ENCODE assay signal across 8 cellular contexts in the genomic region with DNA sequence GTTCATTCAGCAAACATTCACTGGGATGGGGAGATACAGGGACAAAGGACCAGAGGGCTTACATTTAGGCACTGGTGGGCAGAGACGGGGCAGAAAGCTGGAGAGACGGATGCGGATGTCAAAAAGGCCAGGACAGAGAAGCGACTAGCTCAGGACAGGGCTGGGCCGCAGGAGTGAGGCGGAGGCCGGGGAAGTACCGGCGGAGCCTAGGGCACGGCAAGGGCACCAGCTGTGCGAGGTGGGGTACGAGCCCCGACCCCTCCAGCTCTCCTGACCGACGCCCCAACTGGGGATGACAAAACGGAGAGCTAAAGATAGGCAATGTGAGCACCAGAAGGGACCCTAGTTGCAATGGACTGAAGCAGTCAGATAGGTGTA. TPM values are rescaled to one million over a fixed set of nuclear protein-coding genes. Genes with fewer than 3 reads are reported as not detected.
DNase-seq lines count a peak whose midpoint lies in the region; TF ChIP-seq lines count a peak whose summit lies in the region.

No MANE protein-coding gene starts in this region.

- peak overlapping the region in 1 of 2 experiments; percentile 37 for H3K4ac ChIP-seq in mesenchymal stem cell (ENCODE audit: low read depth in 1 of 2, low read length in 2 of 2)

- peaks cover 46% of the 10 kb centered on the region for H3K4me1 Mint-ChIP-seq in activated naive CD4-positive, alpha-beta T cell treated with anti-CD3 and anti-CD28 coated beads, Interleukin-2, amount 10 ng/mL, durations not matched to agents 7 days and 5 days

- peak overlapping the region; percentile 37 for H2AK5ac ChIP-seq in mesenchymal stem cell (ENCODE audit: low read length, severe bottlenecking)

- H3K27ac Mint-ChIP-seq in activated naive CD4-positive, alpha-beta T cell treated with anti-CD3 and anti-CD28 coated beads, Interleukin-2, amount 10 ng/mL, durations not matched to agents 7 days and 5 days, result peak overlapping the region; percentile 83

- no peaks in the 10 kb centered on the region for H3K27me3 ChIP-seq in adipocyte (replicated peaks; ENCODE audit: control insufficient read depth, insufficient read depth, low read length)
- H3K27me3 ChIP-seq in mesenchymal stem cell (ENCODE audit: control insufficient read depth in 1 of 2, insufficient read depth in 1 of 2, low read length in 2 of 2), result no peaks in the 10 kb centered on the region
- H3K27me3 ChIP-seq in tibial nerve, result no peaks in the 10 kb centered on the region

- no peak overlapping the region for H2AFZ ChIP-seq in mesenchymal stem cell (ENCODE audit: low read depth, low read length)

- no peaks in the 10 kb centered on the region for H3K36me3 ChIP-seq in adipocyte (ENCODE audit: control insufficient read depth, insufficient read depth, low read length, severe bottlenecking)
- H3K36me3 ChIP-seq in mesenchymal stem cell (ENCODE audit: control insufficient read depth in 1 of 2, insufficient read depth in 2 of 2, low read depth in 1 of 2, low read length in 2 of 2), result no peaks in the 10 kb centered on the region
- H3K36me3 ChIP-seq in tibial nerve, result no peaks in the 10 kb centered on the region

- peaks cover 24% of the 10 kb centered on the region for H3K27me3 Mint-ChIP-seq in activated naive CD4-positive, alpha-beta T cell treated with anti-CD3 and anti-CD28 coated beads, Interleukin-2, amount 10 ng/mL, durations not matched to agents 7 days and 5 days

- peak overlapping the region; percentile 74 for H4K8ac ChIP-seq in mesenchymal stem cell (ENCODE audit: low read length)

- H3K4me1 ChIP-seq in adipocyte (ENCODE audit: control insufficient read depth, insufficient read depth, low read length) (peaks cover 15% of the 10 kb centered on the region), mesenchymal stem cell (ENCODE audit: control insufficient read depth, insufficient read depth, low read depth, low read length) (peaks cover 12% of the 10 kb centered on the region), tibial nerve (peaks cover 0 to 25% (median 6%) of the 10 kb centered on the region in 4 donors)

- H2BK120ac ChIP-seq in mesenchymal stem cell (ENCODE audit: low read depth, low read length), result no peak overlapping the region

- DNase-seq in activated naive CD4-positive, alpha-beta T cell treated with anti-CD3 and anti-CD28 coated beads, Interleukin-2, amount 10 ng/mL, durations not matched to agents 7 days and 5 days, result no peak
- no peak for DNase-seq in activated naive CD4-positive, alpha-beta T cell (lab: John Stamatoyannopoulos, UW)
- DNase-seq in adipocyte (ENCODE audit: low read depth) (no peak), mesenchymal stem cell (no peak), tibial nerve (ENCODE audit: low spot score in 2 of 2) (peak in 1 of 2 donors; percentile 12), HT-29 (ENCODE audit: low spot score) (no peak), DMS53 treated with DMSO at 0.1 percent for 48 hours (lab: John Stamatoyannopoulos, UW; ENCODE audit: unreplicated experiment) (no peak), NAMALWA (ENCODE audit: low spot score) (no peak)

- peak overlapping the region; percentile 47 for H3K4me2 ChIP-seq in mesenchymal stem cell (ENCODE audit: low read length, poor library complexity, severe bottlenecking)

- no peak overlapping the region for H3K27ac ChIP-seq in mesenchymal stem cell (ENCODE audit: low read length, poor library complexity, severe bottlenecking)
- peak overlapping the region in 3 of 4 donors; percentile 15 to 82 (median 41) for H3K27ac ChIP-seq in tibial nerve

- H2BK15ac ChIP-seq in mesenchymal stem cell (ENCODE audit: low read depth, poor library complexity, severe bottlenecking), result no peak overlapping the region

- WGBS in mesenchymal stem cell, result 58% methylated on average over 16 of the region's 16 CpGs
- WGBS in tibial nerve, 2 donors, result 42 to 51% methylated on average over 16 of the region's 16 CpGs

- peak overlapping the region in 1 of 2 experiments; percentile 59 for H2BK12ac ChIP-seq in mesenchymal stem cell (ENCODE audit: low read length in 2 of 2)

- no peak for TF ChIP-seq POLR2A in tibial nerve (IDR thresholded peaks at IDR 0.05)

- no peak overlapping the region for H3K14ac ChIP-seq in mesenchymal stem cell (ENCODE audit: low read length in 2 of 2)

- H3K23ac ChIP-seq in mesenchymal stem cell (ENCODE audit: low read length in 2 of 2), result no peak overlapping the region

- TF ChIP-seq CTCF in tibial nerve (IDR thresholded peaks at IDR 0.05), result no peak

- H3K79me1 ChIP-seq in mesenchymal stem cell (replicated peaks; ENCODE audit: low read length, poor library complexity, severe bottlenecking), result no peaks in the 10 kb centered on the region

- H3K36me3 Mint-ChIP-seq in activated naive CD4-positive, alpha-beta T cell treated with anti-CD3 and anti-CD28 coated beads, Interleukin-2, amount 10 ng/mL, durations not matched to agents 7 days and 5 days, result peaks cover 6% of the 10 kb centered on the region

- H3K9me3 ChIP-seq in adipocyte (ENCODE audit: control insufficient read depth, low read length), result no peaks in the 10 kb centered on the region
- H3K9me3 ChIP-seq in mesenchymal stem cell (ENCODE audit: control insufficient read depth, low read length), result no peaks in the 10 kb centered on the region
- H3K9me3 ChIP-seq in tibial nerve, result no peaks in the 10 kb centered on the region

- H3K9ac ChIP-seq in adipocyte (ENCODE audit: low read length) (peak overlapping the region; percentile 76), mesenchymal stem cell (ENCODE audit: low read length) (peak overlapping the region; percentile 88)

- H3K18ac ChIP-seq in mesenchymal stem cell (ENCODE audit: low read depth in 1 of 2, low read length in 2 of 2), result peak overlapping the region in 1 of 2 experiments; percentile 9

- H2BK5ac ChIP-seq in mesenchymal stem cell (ENCODE audit: low read depth, low read length, poor library complexity, severe bottlenecking), result no peak overlapping the region

- peak overlapping the region; percentile 56 for H4K91ac ChIP-seq in mesenchymal stem cell (ENCODE audit: low read length)

- H3K4me3 Mint-ChIP-seq in activated naive CD4-positive, alpha-beta T cell treated with anti-CD3 and anti-CD28 coated beads, Interleukin-2, amount 10 ng/mL, durations not matched to agents 7 days and 5 days, result peak overlapping the region; percentile 67

- TF ChIP-seq EP300 in tibial nerve (IDR thresholded peaks at IDR 0.05), result no peak

- H3K4me3 ChIP-seq in adipocyte (ENCODE audit: low read length) (peak overlapping the region; percentile 85), mesenchymal stem cell (ENCODE audit: insufficient read depth in 1 of 2, low read depth in 1 of 2, low read length in 2 of 2) (peak overlapping the region in 1 of 2 experiments; percentile 89), tibial nerve (peak overlapping the region in 3 of 4 donors; percentile 5 to 63 (median 60))

- CTCF ChIA-PET in activated naive CD4-positive, alpha-beta T cell treated with anti-CD3 and anti-CD28 coated beads, Interleukin-2, amount 10 ng/mL, durations not matched to agents 7 days and 5 days (lab: Charles Lee), result interaction anchor here (0.9 to 2.7 kb wide), 20 partner anchors 10 to 136 kb away, joined by 3 to 55 read pairs (median 5); partner anchors contain the start of genes PPP1R9B and SAMD14

- peaks cover 7% of the 10 kb centered on the region for H3K9me3 Mint-ChIP-seq in activated naive CD4-positive, alpha-beta T cell treated with anti-CD3 and anti-CD28 coated beads, Interleukin-2, amount 10 ng/mL, durations not matched to agents 7 days and 5 days

RNA-seq across cellular contexts. Expression of gene SGCA, which starts 3.9 kb away (rescaled TPM):
- 0.14 TPM for polyA plus RNA-seq in mesenchymal stem cell (2013, experiment 1 of 2)
- polyA plus RNA-seq in mesenchymal stem cell (2013, experiment 2 of 2), result 0.08 TPM
- 1 to 10 TPM; 1.8 to 7.8 (median 4.9) TPM for total RNA-seq in tibial nerve
- total RNA-seq in HT-29 (2014; rRNA removed; shearing (Covaris generic)), result not detected in 2 replicates

RNA-seq across cellular contexts. Expression of gene PPP1R9B, which starts 11.4 kb away (rescaled TPM):
- 34.9 TPM for polyA plus RNA-seq in mesenchymal stem cell (2013, experiment 1 of 2)
- 33.0 TPM for polyA plus RNA-seq in mesenchymal stem cell (2013, experiment 2 of 2)
- total RNA-seq in tibial nerve, result 10 to 100 TPM; 28.4 to 54.9 (median 36.9) TPM
- total RNA-seq in HT-29 (2014; rRNA removed; shearing (Covaris generic)), result 38.7 and 54.6 TPM in 2 replicates

RNA-seq across cellular contexts. Expression of gene SAMD14, which starts 31.9 kb away (rescaled TPM):
- 17.9 TPM for polyA plus RNA-seq in mesenchymal stem cell (2013, experiment 1 of 2)
- 17.2 TPM for polyA plus RNA-seq in mesenchymal stem cell (2013, experiment 2 of 2)
- total RNA-seq in tibial nerve, result 1 to 10 TPM in 2 of 4 donors, under 1 TPM in 2; 0.63 to 1.5 (median 1.1) TPM
- total RNA-seq in HT-29 (2014; rRNA removed; shearing (Covaris generic)), result 1.9 and 3.4 TPM in 2 replicates

RNA-seq across cellular contexts. Expression of gene COL1A1, which starts 39.5 kb away (rescaled TPM):
- 4,381 TPM for polyA plus RNA-seq in mesenchymal stem cell (2013, experiment 1 of 2)
- polyA plus RNA-seq in mesenchymal stem cell (2013, experiment 2 of 2), result 4,150 TPM
- total RNA-seq in tibial nerve, result 100 to 1,000 TPM in 1 of 4 donors, 10 to 100 TPM in 3; 31.5 to 185 (median 73.0) TPM
- 0.38 and 0.83 TPM in 2 replicates for total RNA-seq in HT-29 (2014; rRNA removed; shearing (Covaris generic))
